8 cellular contexts compared by ENCODE assay signal in genomic region chr1:110312188-110313121, GRCh38. TPM values are rescaled to one million over a fixed set of nuclear protein-coding genes. Genes with fewer than 3 reads are reported as not detected.
A peak's percentile ranks its signal among the peaks of the same experiment; 100 is the strongest.
DNase-seq lines count a peak whose midpoint lies in the region; ATAC-seq and TF ChIP-seq lines count a peak whose summit lies in the region.

No MANE protein-coding gene starts in this region.

- H3K4me3 ChIP-seq in Jurkat, Clone E6-1 (ENCODE audit: low read length): no peak overlapping the region
- H3K4me3 ChIP-seq in neutrophil (ENCODE audit: low read depth in 1 of 2, low read length in 1 of 2): no peak overlapping the region

- H3K27ac ChIP-seq in foreskin keratinocyte (no peak overlapping the region), neutrophil (no peak overlapping the region)

- H3K4me1 ChIP-seq in foreskin keratinocyte (peaks cover 8% of the 10 kb centered on the region), neutrophil (ENCODE audit: control insufficient read depth in 1 of 2, insufficient read depth in 1 of 2, low read depth in 1 of 2, low read length in 1 of 2) (peaks cover 5 to 12% of the 10 kb centered on the region in 2 experiments)

- TF ChIP-seq CTCF in foreskin keratinocyte (conservative IDR thresholded peaks at IDR 0.05) (peak; percentile 95), neutrophil (IDR thresholded peaks at IDR 0.05) (peak; percentile 86)

- no peaks in the 10 kb centered on the region for H3K27me3 ChIP-seq in foreskin keratinocyte
- no peaks in the 10 kb centered on the region for H3K27me3 ChIP-seq in neutrophil

- H3K36me3 ChIP-seq in neutrophil: no peaks in the 10 kb centered on the region

- no peaks in the 10 kb centered on the region for H3K9me3 ChIP-seq in neutrophil

- ATAC-seq in foreskin keratinocyte (peak; percentile 82), GM19455 (IDR thresholded peaks at IDR 0.05; ENCODE audit: unreplicated experiment) (no peak)

- DNase-seq in GDM1 (lab: John Stamatoyannopoulos, UW) (peak; percentile 49), RPMI8226 (peak; percentile 56), foreskin keratinocyte (no peak), superior temporal gyrus (ENCODE audit: extremely low spot score) (peak; percentile 87)
- peak; percentile 48 for DNase-seq in Jurkat, Clone E6-1 (ENCODE audit: low read depth, low spot score)
- DNase-seq in activated effector memory CD4-positive, alpha-beta T cell treated with Interleukin-2 at 50 U/mL for 16 hours: peak; percentile 57

RNA-seq across cellular contexts. Expression of gene RBM15, which starts 26.7 kb away (rescaled TPM):
- polyA plus RNA-seq in Jurkat, Clone E6-1 (2012; ENCODE audit: insufficient read depth, insufficient read length): 11.6 TPM
- 25.0 and 25.7 TPM in 2 replicates for total RNA-seq in foreskin keratinocyte
- 3.0 and 3.2 TPM in 2 replicates for polyA plus RNA-seq in foreskin keratinocyte

Comparison
In these comparisons a context has a peak if more than half of its experiments do, and no peak if none do; other contexts are left out.
1. DNase-seq: peak in GDM1 (single experiment), Jurkat, Clone E6-1 (single experiment), RPMI8226 (single experiment), activated effector memory CD4-positive, alpha-beta T cell treated with Interleukin-2 at 50 U/mL for 16 hours (single experiment) and superior temporal gyrus (single experiment); none in foreskin keratinocyte (0 of 2).